Comparison of ENCODE assay signal across 36 cellular contexts in genomic region chr16:26959416-26960009, GRCh38.
"Had no signal": no experiment of that assay in that cellular context is flagged by ENCODE, and none has a peak within 500 bp of the region (broad histone marks: within the 10 kb centered on the region; RNA-seq: fewer than 3 reads in every experiment).

No MANE protein-coding gene starts in this region.

- H3K4me3 ChIP-seq: adrenal gland, body of pancreas, breast epithelium had no signal

- DNase-seq: activated B cell treated with CpG ODN at 0.5 μM for 24 hours; activated CD4-positive, alpha-beta memory T cell treated with anti-CD3 and anti-CD28 coated beads for 36 hours; activated CD4-positive, alpha-beta T cell treated with anti-CD3 and anti-CD28 coated beads for 4 hours; activated CD4-positive, alpha-beta T cell treated with anti-CD3 and anti-CD28 coated beads, Interleukin-2, amount 10 ng/mL, durations not matched to agents 24 days and 14 days; activated CD4-positive, alpha-beta T cell treated with anti-CD3 and anti-CD28 coated beads, Interleukin-2, amount 50 U/mL, for 1 hour; activated CD4-positive, alpha-beta T cell treated with anti-CD3 and anti-CD28 coated beads, Interleukin-2, amount 50 U/mL, for 4 hours; activated CD4-positive, CD25-positive, alpha-beta regulatory T cell treated with anti-CD3 and anti-CD28 coated beads, Interleukin-2, amount 50 U/mL, for 72 hours; activated CD8-positive, alpha-beta memory T cell treated with anti-CD3 and anti-CD28 coated beads, Interleukin-2, amount 50 U/mL, for 4 hours; activated CD8-positive, alpha-beta T cell treated with anti-CD3 and anti-CD28 coated beads for 36 hours; activated effector memory CD4-positive, alpha-beta T cell treated with anti-CD3 and anti-CD28 coated beads, Interleukin-2, amount 50 U/mL, for 16 hours; activated gamma-delta T cell treated with Interleukin-2 at 50 U/mL for 16 hours; activated naive CD4-positive, alpha-beta T cell; activated naive CD4-positive, alpha-beta T cell treated with anti-CD3 and anti-CD28 coated beads for 36 hours; activated naive CD4-positive, alpha-beta T cell treated with anti-CD3 and anti-CD28 coated beads, Interleukin-2, amount 50 U/mL, for 16 hours; activated naive CD8-positive, alpha-beta T cell treated with anti-CD3 and anti-CD28 coated beads for 36 hours; activated T-cell treated with anti-CD3 and anti-CD28 coated beads for 4 hours; activated T-cell treated with anti-CD3 and anti-CD28 coated beads, Interleukin-2, amount 50 U/mL, for 1 hour; activated T-cell treated with anti-CD3 and anti-CD28 coated beads, Interleukin-2, amount 50 U/mL, for 4 hours; activated T-cell treated with anti-CD3 and anti-CD28 coated beads, Interleukin-2, amount 50 U/mL, for 72 hours; adrenal gland; amniotic stem cell; aorta; body of pancreas; brain microvascular endothelial cell; central memory CD4-positive, alpha-beta T cell; T-helper 2 cell; T-helper 9 cell had no signal

- H3K4me3 Mint-ChIP-seq: activated B cell treated with CpG ODN at 0.5 μM for 24 hours; activated CD4-positive, alpha-beta memory T cell treated with anti-CD3 and anti-CD28 coated beads for 36 hours; activated CD4-positive, alpha-beta T cell treated with anti-CD3 and anti-CD28 coated beads, Interleukin-2, amount 10 ng/mL, durations not matched to agents 24 days and 14 days; activated CD8-positive, alpha-beta T cell treated with anti-CD3 and anti-CD28 coated beads for 36 hours; activated naive CD4-positive, alpha-beta T cell treated with anti-CD3 and anti-CD28 coated beads for 36 hours; activated naive CD8-positive, alpha-beta T cell treated with anti-CD3 and anti-CD28 coated beads for 36 hours; activated T-cell treated with anti-CD3 and anti-CD28 coated beads, Interleukin-2, amount 50 U/mL, for 4 hours; activated T-cell treated with anti-CD3 and anti-CD28 coated beads, Interleukin-2, amount 50 U/mL, for 72 hours; activated T-helper 1 cell treated with anti-CD3 and anti-CD28 coated beads, Interleukin-12 subunit alpha, Interleukin-12 subunit beta, Interleukin-2, Interleukin-4 antibody, amounts not matched to agents 30 ng/mL and 10 ng/mL and 1 ng/mL, durations not matched to agents 14 hours and 24 hours and 36 hours; activated T-helper 17 cell treated with anti-CD3 and anti-CD28 coated beads, Interleukin-2, amount 50 U/mL, for 72 hours; T-helper 1 cell treated with Interleukin-12 subunit alpha and Interleukin-12 subunit beta and Interleukin-4 antibody, amounts not matched to agents 30 μg/mL and 1 μg/mL, for 36 hours; T-helper 2 cell treated with Interferon-gamma antibody and Interleukin-4, amounts not matched to agents 5 μg/mL and 100 μg/mL, for 36 hours had no signal

- H3K9me3 ChIP-seq: adrenal gland, body of pancreas had no signal

- H3K4me1 ChIP-seq: adrenal gland, body of pancreas, breast epithelium had no signal

- H3K9me3 Mint-ChIP-seq: activated CD4-positive, alpha-beta memory T cell treated with anti-CD3 and anti-CD28 coated beads for 36 hours; activated CD4-positive, alpha-beta T cell treated with anti-CD3 and anti-CD28 coated beads, Interleukin-2, amount 10 ng/mL, durations not matched to agents 24 days and 14 days; activated CD8-positive, alpha-beta T cell treated with anti-CD3 and anti-CD28 coated beads for 36 hours; activated naive CD4-positive, alpha-beta T cell treated with anti-CD3 and anti-CD28 coated beads for 36 hours; activated naive CD4-positive, alpha-beta T cell treated with anti-CD3 and anti-CD28 coated beads, Interleukin-2, amount 50 U/mL, for 72 hours; activated naive CD8-positive, alpha-beta T cell treated with anti-CD3 and anti-CD28 coated beads for 36 hours; activated T-cell treated with anti-CD3 and anti-CD28 coated beads, Interleukin-2, amount 50 U/mL, for 4 hours; activated T-cell treated with anti-CD3 and anti-CD28 coated beads, Interleukin-2, amount 50 U/mL, for 72 hours; activated T-helper 1 cell treated with anti-CD3 and anti-CD28 coated beads, Interleukin-12 subunit alpha, Interleukin-12 subunit beta, Interleukin-2, Interleukin-4 antibody, amounts not matched to agents 30 ng/mL and 10 ng/mL and 1 ng/mL, durations not matched to agents 14 hours and 24 hours and 36 hours; activated T-helper 17 cell treated with anti-CD3 and anti-CD28 coated beads, Interleukin-2, amount 50 U/mL, for 72 hours; T-helper 1 cell treated with Interleukin-12 subunit alpha and Interleukin-12 subunit beta and Interleukin-4 antibody, amounts not matched to agents 30 μg/mL and 1 μg/mL, for 36 hours; T-helper 2 cell treated with Interferon-gamma antibody and Interleukin-4, amounts not matched to agents 5 μg/mL and 100 μg/mL, for 36 hours had no signal

- H3K27ac ChIP-seq: adrenal gland, body of pancreas, brain microvascular endothelial cell, breast epithelium, VCaP had no signal

- H3K27me3 ChIP-seq: adrenal gland, body of pancreas, brain microvascular endothelial cell had no signal

- H3K36me3 ChIP-seq: adrenal gland, brain microvascular endothelial cell, breast epithelium had no signal

- FAIRE-seq: astrocyte, TTC549 had no signal

- H3K27ac Mint-ChIP-seq: activated B cell treated with CpG ODN at 0.5 μM for 24 hours; activated CD4-positive, alpha-beta memory T cell treated with anti-CD3 and anti-CD28 coated beads for 36 hours; activated CD4-positive, alpha-beta T cell treated with anti-CD3 and anti-CD28 coated beads, Interleukin-2, amount 10 ng/mL, durations not matched to agents 24 days and 14 days; activated CD8-positive, alpha-beta T cell treated with anti-CD3 and anti-CD28 coated beads for 36 hours; activated naive CD4-positive, alpha-beta T cell treated with anti-CD3 and anti-CD28 coated beads for 36 hours; activated naive CD4-positive, alpha-beta T cell treated with anti-CD3 and anti-CD28 coated beads, Interleukin-2, amount 50 U/mL, for 72 hours; activated naive CD8-positive, alpha-beta T cell treated with anti-CD3 and anti-CD28 coated beads for 36 hours; activated T-cell treated with anti-CD3 and anti-CD28 coated beads, Interleukin-2, amount 50 U/mL, for 72 hours; activated T-helper 1 cell treated with anti-CD3 and anti-CD28 coated beads, Interleukin-12 subunit alpha, Interleukin-12 subunit beta, Interleukin-2, Interleukin-4 antibody, amounts not matched to agents 30 ng/mL and 10 ng/mL and 1 ng/mL, durations not matched to agents 14 hours and 24 hours and 36 hours; activated T-helper 17 cell treated with anti-CD3 and anti-CD28 coated beads, Interleukin-2, amount 50 U/mL, for 72 hours; T-helper 1 cell treated with Interleukin-12 subunit alpha and Interleukin-12 subunit beta and Interleukin-4 antibody, amounts not matched to agents 30 μg/mL and 1 μg/mL, for 36 hours; T-helper 2 cell treated with Interferon-gamma antibody and Interleukin-4, amounts not matched to agents 5 μg/mL and 100 μg/mL, for 36 hours had no signal

- ATAC-seq: activated CD8-positive, alpha-beta T cell treated with anti-CD3 and anti-CD28 coated beads for 36 hours; activated naive CD4-positive, alpha-beta T cell treated with anti-CD3 and anti-CD28 coated beads, Interleukin-2, amount 50 U/mL, for 72 hours; activated T-cell treated with anti-CD3 and anti-CD28 coated beads, Interleukin-2, amount 50 U/mL, for 4 hours; activated T-cell treated with anti-CD3 and anti-CD28 coated beads, Interleukin-2, amount 50 U/mL, for 72 hours; activated T-helper 17 cell treated with anti-CD3 and anti-CD28 coated beads, Interleukin-2, amount 50 U/mL, for 72 hours; body of pancreas had no signal

- H3K36me3 Mint-ChIP-seq: activated CD4-positive, alpha-beta memory T cell treated with anti-CD3 and anti-CD28 coated beads for 36 hours; activated naive CD4-positive, alpha-beta T cell treated with anti-CD3 and anti-CD28 coated beads, Interleukin-2, amount 50 U/mL, for 72 hours; activated naive CD8-positive, alpha-beta T cell treated with anti-CD3 and anti-CD28 coated beads for 36 hours had no signal

- H3K27me3 Mint-ChIP-seq: activated CD4-positive, alpha-beta T cell treated with anti-CD3 and anti-CD28 coated beads, Interleukin-2, amount 10 ng/mL, durations not matched to agents 24 days and 14 days; activated naive CD8-positive, alpha-beta T cell treated with anti-CD3 and anti-CD28 coated beads for 36 hours had no signal

- H3K4me1 Mint-ChIP-seq: activated B cell treated with CpG ODN at 0.5 μM for 24 hours; activated CD4-positive, alpha-beta T cell treated with anti-CD3 and anti-CD28 coated beads, Interleukin-2, amount 10 ng/mL, durations not matched to agents 24 days and 14 days; activated T-helper 17 cell treated with anti-CD3 and anti-CD28 coated beads, Interleukin-2, amount 50 U/mL, for 72 hours had no signal
